Comparison of ENCODE assay signal across 15 cellular contexts in genomic region chr10:131071721-131072120, GRCh38.
"Had no signal": no experiment of that assay in that cellular context is flagged by ENCODE, and none has a peak within 500 bp of the region (broad histone marks: within the 10 kb centered on the region; RNA-seq: fewer than 3 reads in every experiment).

No MANE protein-coding gene starts in this region.

- DNase-seq: dermis blood vessel endothelial cell; erythroblast; foreskin keratinocyte; immature natural killer cell; kidney; left cardiac atrium; left ventricle myocardium superior; mesendoderm; naive thymus-derived CD4-positive, alpha-beta T cell; stimulated activated CD4-positive, alpha-beta T cell treated with anti-CD3 and anti-CD28 coated beads, Interleukin-4, amount 100 ng/mL, for 1 hour; stimulated activated CD8-positive, alpha-beta memory T cell treated with anti-CD3 and anti-CD28 coated beads, Interleukin-4, amount 100 ng/mL, for 48 hours; stimulated activated naive CD8-positive, alpha-beta T cell treated with anti-CD3 and anti-CD28 coated beads, Interleukin-15, Interleukin-2, amounts not matched to agents 100 U/mL and 50 U/mL, for 24 hours; thyroid gland; uterus had no signal

- FAIRE-seq: colon, kidney had no signal
